Comparison of ENCODE assay signal across 10 cellular contexts in genomic region chr17:14298221-14298994, GRCh38. TPM values are rescaled to one million over a fixed set of nuclear protein-coding genes. Genes with fewer than 3 reads are reported as not detected.
DNase-seq lines count a peak whose midpoint lies in the region; ATAC-seq and TF ChIP-seq lines count a peak whose summit lies in the region.
"Had no signal": no experiment of that assay in that cellular context is flagged by ENCODE, and none has a peak within 500 bp of the region (broad histone marks: within the 10 kb centered on the region; RNA-seq: fewer than 3 reads in every experiment).

No MANE protein-coding gene starts in this region.

- peak overlapping the region; percentile 93 for H3K4me2 ChIP-seq in smooth muscle cell
- H3K4me2 ChIP-seq: PC-9 had no signal

- H3K4me1 Mint-ChIP-seq in activated CD8-positive, alpha-beta memory T cell treated with anti-CD3 and anti-CD28 coated beads, Interleukin-2, amount 10 ng/mL, durations not matched to agents 7 days and 5 days = peaks cover 40% of the 10 kb centered on the region
- H3K4me1 Mint-ChIP-seq in activated naive CD8-positive, alpha-beta T cell (ENCODE audit: low read depth) = peaks cover 53% of the 10 kb centered on the region
- H3K4me1 Mint-ChIP-seq in immature natural killer cell = peaks cover 53 to 58% of the 10 kb centered on the region in 2 donors

- peak overlapping the region; percentile 58 for H3K4me3 ChIP-seq in smooth muscle cell
- H3K4me3 ChIP-seq: PC-9 had no signal

- no peaks in the 10 kb centered on the region for H3K9me3 Mint-ChIP-seq in activated CD8-positive, alpha-beta memory T cell treated with anti-CD3 and anti-CD28 coated beads, Interleukin-2, amount 10 ng/mL, durations not matched to agents 7 days and 5 days (ENCODE audit: low read depth)
- no peaks in the 10 kb centered on the region for H3K9me3 Mint-ChIP-seq in activated naive CD8-positive, alpha-beta T cell (ENCODE audit: low read depth)
- H3K9me3 Mint-ChIP-seq in immature natural killer cell = no peaks in the 10 kb centered on the region

- peaks cover 63% of the 10 kb centered on the region for H3K27me3 Mint-ChIP-seq in activated CD8-positive, alpha-beta memory T cell treated with anti-CD3 and anti-CD28 coated beads, Interleukin-2, amount 10 ng/mL, durations not matched to agents 7 days and 5 days
- peaks cover 32% of the 10 kb centered on the region for H3K27me3 Mint-ChIP-seq in activated naive CD8-positive, alpha-beta T cell
- H3K27me3 Mint-ChIP-seq in immature natural killer cell (ENCODE audit: low read depth in 3 of 3) = peaks cover 27 to 50% (median 36%) of the 10 kb centered on the region in 3 donors

- H3K9me3 ChIP-seq in smooth muscle cell (replicated peaks; ENCODE audit: low read depth) = no peaks in the 10 kb centered on the region

- H4K20me1 ChIP-seq in smooth muscle cell (ENCODE audit: low read depth) = peaks cover 22% of the 10 kb centered on the region

- H3K36me3 ChIP-seq in smooth muscle cell (ENCODE audit: low read depth) = no peaks in the 10 kb centered on the region

- TF ChIP-seq CTCF in smooth muscle cell (IDR thresholded peaks at IDR 0.05; ENCODE audit: borderline replicate concordance, insufficient read depth, poor library complexity, severe bottlenecking) = no peak

- no peaks in the 10 kb centered on the region for H3F3A ChIP-seq in smooth muscle cell (ENCODE audit: low read depth)

- peaks cover 22% of the 10 kb centered on the region for H3K4me1 ChIP-seq in smooth muscle cell (ENCODE audit: low read depth)

- CTCF ChIA-PET in activated CD8-positive, alpha-beta memory T cell treated with anti-CD3 and anti-CD28 coated beads, Interleukin-2, amount 10 ng/mL, durations not matched to agents 7 days and 5 days (lab: Charles Lee) = interaction anchor here (1.0 to 2.1 kb wide), 4 partner anchors 87 to 702 kb away, joined by 3 to 7 read pairs (median 6); no protein-coding TSS in a partner anchor

- H3K27ac ChIP-seq in smooth muscle cell (ENCODE audit: low read depth) = no peak overlapping the region
- H3K27ac ChIP-seq: PC-9, WERI-Rb-1 had no signal

- H3K4me3 Mint-ChIP-seq in activated CD8-positive, alpha-beta memory T cell treated with anti-CD3 and anti-CD28 coated beads, Interleukin-2, amount 10 ng/mL, durations not matched to agents 7 days and 5 days = peak overlapping the region; percentile 82
- peak overlapping the region; percentile 96 for H3K4me3 Mint-ChIP-seq in activated naive CD8-positive, alpha-beta T cell
- H3K4me3 Mint-ChIP-seq in immature natural killer cell = peak overlapping the region; percentile 93 to 98 (median 97)

- H3K27me3 ChIP-seq in smooth muscle cell (ENCODE audit: low read depth) = peaks cover 55% of the 10 kb centered on the region

- 5% methylated on average over 43 of the region's 43 CpGs for WGBS in smooth muscle cell (ENCODE audit: low lambda C conversion rate)

- DNase-seq in activated CD8-positive, alpha-beta memory T cell treated with anti-CD3 and anti-CD28 coated beads, Interleukin-2, amount 10 ng/mL, durations not matched to agents 7 days and 5 days = no peak
- DNase-seq in activated CD8-positive, alpha-beta memory T cell treated with anti-CD3 and anti-CD28 coated beads, Interleukin-2, amount 50 U/mL, for 48 hours = no peak
- DNase-seq in immature natural killer cell (no peak), smooth muscle cell (lab: John Stamatoyannopoulos, UW; ENCODE audit: unreplicated experiment) (no peak), GM03348 (ENCODE audit: low spot score) (no peak), medulla oblongata (ENCODE audit: extremely low spot score) (no peak)
- DNase-seq: PC-9, WERI-Rb-1 had no signal

- no peak overlapping the region for H3K27ac Mint-ChIP-seq in activated CD8-positive, alpha-beta memory T cell treated with anti-CD3 and anti-CD28 coated beads, Interleukin-2, amount 10 ng/mL, durations not matched to agents 7 days and 5 days
- H3K27ac Mint-ChIP-seq in activated naive CD8-positive, alpha-beta T cell = peak overlapping the region; percentile 5
- peak overlapping the region in 2 of 6 donors; percentile 77 to 79 for H3K27ac Mint-ChIP-seq in immature natural killer cell

- H3K36me3 Mint-ChIP-seq in activated CD8-positive, alpha-beta memory T cell treated with anti-CD3 and anti-CD28 coated beads, Interleukin-2, amount 10 ng/mL, durations not matched to agents 7 days and 5 days = no peaks in the 10 kb centered on the region
- no peaks in the 10 kb centered on the region for H3K36me3 Mint-ChIP-seq in activated naive CD8-positive, alpha-beta T cell
- H3K36me3 Mint-ChIP-seq in immature natural killer cell = no peaks in the 10 kb centered on the region

- ATAC-seq in activated CD8-positive, alpha-beta memory T cell treated with anti-CD3 and anti-CD28 coated beads, Interleukin-2, amount 10 ng/mL, durations not matched to agents 7 days and 5 days = no peak
- ATAC-seq in GM18498 (IDR thresholded peaks at IDR 0.05; ENCODE audit: unreplicated experiment) = no peak

- no peak overlapping the region for H3K9ac ChIP-seq in smooth muscle cell (ENCODE audit: low read depth)

- peaks cover 23% of the 10 kb centered on the region for H3K79me2 ChIP-seq in smooth muscle cell (ENCODE audit: low read depth)

- peak overlapping the region; percentile 53 for H2AFZ ChIP-seq in smooth muscle cell (ENCODE audit: low read depth)
- H2AFZ ChIP-seq: PC-9 had no signal

RNA-seq across cellular contexts. Expression of gene HS3ST3B1, which starts 2.5 kb away (rescaled TPM):
- total RNA-seq in activated CD8-positive, alpha-beta memory T cell treated with anti-CD3 and anti-CD28 coated beads, Interleukin-2, amount 10 ng/mL, durations not matched to agents 7 days and 5 days = 10 to 100 TPM in 1 of 2 experiments, 1 to 10 TPM in 1; 6.9 to 24.9 TPM
- polyA plus RNA-seq in immature natural killer cell (10 to 100 TPM in 1 of 3 donors, 1 to 10 TPM in 2; 6.6 to 14.2 (median 9.0) TPM), smooth muscle cell (11.3 and 13.2 TPM in 2 replicates)
- total RNA-seq in smooth muscle cell = 17.3 and 20.6 TPM in 2 replicates
- total RNA-seq: PC-9 had no signal
